Comparison of ENCODE assay signal across 25 cellular contexts in the genomic region with DNA sequence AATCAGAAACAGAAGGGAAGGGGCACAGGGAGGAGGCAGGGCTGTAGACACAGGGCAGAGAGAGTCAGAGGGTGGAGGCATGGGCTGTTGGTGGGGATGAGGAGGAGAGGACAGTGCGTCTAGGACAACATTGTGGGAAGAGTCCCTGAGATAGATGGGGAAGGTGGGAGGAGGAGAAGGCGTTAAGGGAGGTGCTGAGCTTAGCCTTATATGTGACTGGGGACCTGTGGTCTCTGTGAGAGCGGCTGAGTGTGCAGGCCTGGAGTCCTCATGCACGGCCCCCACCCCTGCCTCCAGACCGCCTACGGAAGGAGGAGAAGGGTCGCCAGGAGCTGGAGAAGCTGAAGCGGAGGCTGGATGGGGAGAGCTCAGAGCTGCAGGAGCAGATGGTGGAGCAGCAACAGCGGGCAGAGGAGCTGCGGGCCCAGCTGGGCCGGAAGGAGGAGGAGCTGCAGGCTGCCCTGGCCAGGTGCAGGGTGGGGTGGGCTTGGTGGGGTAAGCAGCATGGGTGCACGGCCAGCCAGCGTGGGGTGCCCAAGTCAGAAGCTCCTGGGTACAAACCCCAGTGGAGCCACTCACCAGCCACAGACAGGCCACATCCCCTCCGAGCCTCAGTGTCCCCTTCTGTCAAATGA. TPM values are rescaled to one million over a fixed set of nuclear protein-coding genes. Genes with fewer than 3 reads are reported as not detected.
"Had no signal": no experiment of that assay in that cellular context is flagged by ENCODE, and none has a peak within 500 bp of the region (broad histone marks: within the 10 kb centered on the region; RNA-seq: fewer than 3 reads in every experiment).

No MANE protein-coding gene starts in this region.

- H3K9me3 ChIP-seq: adrenal gland, body of pancreas had no signal

- H3K27me3 ChIP-seq: adrenal gland, body of pancreas had no signal

- H3K4me1 ChIP-seq: adrenal gland, body of pancreas had no signal

- ATAC-seq: activated T-cell treated with anti-CD3 and anti-CD28 coated beads, Interleukin-2, amount 50 U/mL, for 72 hours; body of pancreas; T-cell had no signal

- H3K36me3 ChIP-seq: adrenal gland had no signal

- H3K4me3 ChIP-seq: adrenal gland, body of pancreas, PC-9 had no signal

- H2AFZ ChIP-seq: PC-9 had no signal

- DNase-seq: activated B cell treated with CpG ODN at 0.5 μM for 24 hours; activated CD4-positive, alpha-beta T cell treated with anti-CD3 and anti-CD28 coated beads for 1 hour; activated CD4-positive, alpha-beta T cell treated with anti-CD3 and anti-CD28 coated beads, Interleukin-2, amount 10 ng/mL, durations not matched to agents 24 days and 14 days; activated CD4-positive, alpha-beta T cell treated with anti-CD3 and anti-CD28 coated beads, Interleukin-2, amount 50 U/mL, for 48 hours; activated naive CD4-positive, alpha-beta T cell treated with anti-CD3 and anti-CD28 coated beads, Interleukin-2, amount 50 U/mL, for 16 hours; activated naive CD8-positive, alpha-beta T cell treated with anti-CD3 and anti-CD28 coated beads, Interleukin-2, amount 10 ng/mL, durations not matched to agents 7 days and 5 days; activated T-cell treated with anti-CD3 and anti-CD28 coated beads, Interleukin-2, amount 50 U/mL, for 72 hours; adrenal gland; anterior cingulate cortex; body of pancreas; central memory CD4-positive, alpha-beta T cell; MM.1S; NCI-H1105; NCI-H1436; NCI-H1694 treated with DMSO at 0.1 percent for 48 hours; NCI-H2029 treated with DMSO at 0.1 percent for 48 hours; NCI-H510A treated with DMSO at 0.1 percent for 48 hours; NCI-H69; NK-92 treated with Interleukin-12 subunit alpha and Interleukin-12 subunit beta, amount 100 ng/mL, for 24 hours; PC-9; SIG-M5; T-cell; T-helper 2 cell; T1000 had no signal

- H3K27ac ChIP-seq: adrenal gland, body of pancreas, PC-9 had no signal

- H3K4me2 ChIP-seq: PC-9 had no signal

RNA-seq across cellular contexts. Expression of gene KCNC3, which starts 56.8 kb away (rescaled TPM):
- total RNA-seq: bronchial epithelial cell had no signal
